Comparison of ENCODE assay signal across 36 cellular contexts in the genomic region with DNA sequence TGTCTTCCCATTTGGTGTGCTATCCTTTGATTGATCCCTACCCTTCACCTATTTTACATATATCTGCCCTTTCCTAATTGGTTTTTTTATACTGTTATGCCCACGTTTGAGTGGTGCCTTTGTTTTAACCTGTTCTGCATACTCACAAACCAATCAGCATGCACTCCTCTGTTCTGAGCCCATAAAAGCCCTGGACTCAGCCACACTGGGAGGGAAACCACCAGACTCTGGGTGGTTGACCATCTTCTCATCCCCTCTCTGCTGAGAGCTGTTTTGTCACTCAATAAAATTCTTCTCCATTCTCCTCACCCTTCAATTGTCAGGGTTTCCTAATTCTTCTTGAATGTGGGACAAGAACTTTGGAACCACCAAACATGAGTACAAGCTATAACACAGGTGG.
"Had no signal": no experiment of that assay in that cellular context is flagged by ENCODE, and none has a peak within 500 bp of the region (broad histone marks: within the 10 kb centered on the region; RNA-seq: fewer than 3 reads in every experiment).

No MANE protein-coding gene starts in this region.

- H3K27me3 ChIP-seq: MG63 had no signal

- DNase-seq: Karpas-422, Kasumi-1, MG63, MM.1S, MV-4-11, NCI-H1048, NCI-H1092, NCI-H1092 treated with DMSO at 0.1 percent for 48 hours, NCI-H1105, NCI-H1105 treated with DMSO at 0.1 percent for 48 hours, NCI-H1417, NCI-H1417 treated with DMSO at 0.1 percent for 48 hours, NCI-H1436, NCI-H1436 treated with DMSO at 0.1 percent for 48 hours, NCI-H146, NCI-H1694, NCI-H1694 treated with DMSO at 0.1 percent for 48 hours, NCI-H187, NCI-H187 treated with DMSO at 0.1 percent for 48 hours, NCI-H1930, NCI-H2029, NCI-H2029 treated with DMSO at 0.1 percent for 48 hours, NCI-H2081, NCI-H2081 treated with DMSO at 0.1 percent for 48 hours, NCI-H2107, NCI-H2171, NCI-H2171 treated with DMSO at 0.1 percent for 48 hours, NCI-H2227 treated with DMSO at 0.1 percent for 48 hours, NCI-H226, NCI-H345, NCI-H446, NCI-H446 treated with DMSO at 0.1 percent for 48 hours, NCI-H510A, NCI-H510A treated with DMSO at 0.1 percent for 48 hours, NCI-H524, NCI-H524 treated with DMSO at 0.1 percent for 48 hours had no signal

- H3K9me3 ChIP-seq: MG63 had no signal

- H3K4me3 ChIP-seq: MG63 had no signal

- H3K36me3 ChIP-seq: MG63 had no signal
